In the genomic region with DNA sequence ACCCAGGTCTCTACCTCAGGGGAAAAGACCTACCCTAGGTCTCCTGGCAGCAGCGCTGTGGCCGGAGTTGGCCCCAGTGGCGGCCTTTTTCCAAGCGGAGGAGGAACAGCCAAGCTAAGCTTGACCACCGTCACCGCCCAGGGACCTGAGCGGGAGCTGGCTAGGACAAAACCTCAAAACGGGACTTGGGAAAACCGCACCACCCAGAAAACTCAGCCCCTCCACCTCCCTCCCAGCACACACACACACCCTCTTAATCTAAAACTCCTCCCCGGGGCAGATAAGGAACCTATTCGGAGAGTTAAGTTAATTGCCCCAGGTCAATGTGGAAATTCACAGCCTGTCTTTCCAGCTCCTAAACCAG, we compare ENCODE assay signal across 8 cellular contexts. TPM values are rescaled to one million over a fixed set of nuclear protein-coding genes. Genes with fewer than 3 reads are reported as not detected.
DNase-seq lines count a peak whose midpoint lies in the region; TF ChIP-seq lines count a peak whose summit lies in the region.

No MANE protein-coding gene starts in this region.

- H3K36me3 ChIP-seq in GM23248 (ENCODE audit: low read depth) (no peaks in the 10 kb centered on the region), SK-N-MC (ENCODE audit: insufficient read depth, low read length) (no peaks in the 10 kb centered on the region), ovary (no peaks in the 10 kb centered on the region)

- no peak overlapping the region for H3K4me2 ChIP-seq in GM23248 (ENCODE audit: unreplicated experiment)

- no peaks in the 10 kb centered on the region for H3K9me3 ChIP-seq in GM23248 (ENCODE audit: low read depth)
- no peaks in the 10 kb centered on the region for H3K9me3 ChIP-seq in SK-N-MC (ENCODE audit: low read depth, low read length)
- no peaks in the 10 kb centered on the region for H3K9me3 ChIP-seq in ovary

- no peak for TF ChIP-seq POLR2A in ovary (IDR thresholded peaks at IDR 0.05)

- DNase-seq in GM23248 (peak; percentile 13), SK-N-MC (ENCODE audit: low read depth, low spot score) (no peak), fibroblast of the aortic adventitia (ENCODE audit: low read depth) (peak; percentile 61), ovary (peak in 2 of 5 donors; percentile 30 to 50), KG1 (lab: John Stamatoyannopoulos, UW) (no peak), AG08395 (ENCODE audit: low spot score) (no peak), NCI-H2081 treated with DMSO at 0.1 percent for 48 hours (lab: John Stamatoyannopoulos, UW) (no peak)
- DNase-seq in effector CD4-positive, alpha-beta T cell, result no peak

- 28 to 30% methylated on average over 9 to 11 of the region's 11 CpGs for WGBS in GM23248 (ENCODE audit: low coverage in 1 of 2, low lambda C conversion rate in 2 of 2, missing lambda C conversion rate in 2 of 2), 2 experiments
- 19 to 38% (median 34%) methylated on average over 10 to 11 of the region's 11 CpGs for WGBS in ovary, 3 donors

- intact Hi-C loops in ovary (cut with DNase I), result loop anchor here in 2 of 4 donors (5.0 to 10.0 kb wide), 4 partner anchors 80 to 192 kb away; no protein-coding TSS in a partner anchor

- H3K4me1 ChIP-seq in GM23248 (ENCODE audit: insufficient read depth) (peaks cover 9% of the 10 kb centered on the region), ovary (ENCODE audit: insufficient read depth) (no peaks in the 10 kb centered on the region)

- no peaks in the 10 kb centered on the region for H3K9me2 ChIP-seq in GM23248 (ENCODE audit: insufficient read depth)

- H3F3A ChIP-seq in GM23248 (ENCODE audit: insufficient read depth), result no peaks in the 10 kb centered on the region; the same call in none of the 2 replicates

- H3K4me3 ChIP-seq in GM23248 (peak overlapping the region; percentile 89; the same call in 1 of the 2 replicates), SK-N-MC (no peak overlapping the region), fibroblast of the aortic adventitia (ENCODE audit: low read depth, low read length) (peak overlapping the region; percentile 79), ovary (peak overlapping the region; percentile 85)

- H2AFZ ChIP-seq in GM23248, result peak overlapping the region; percentile 88

- H3K27ac ChIP-seq in GM23248 (peak overlapping the region; percentile 69; the same call in 1 of the 2 replicates), SK-N-MC (peak overlapping the region; percentile 62; the same call in 1 of the 2 replicates), ovary (no peak overlapping the region)

- TF ChIP-seq CTCF in fibroblast of the aortic adventitia (IDR thresholded peaks at IDR 0.05; ENCODE audit: insufficient read depth, low read length), result no peak
- no peak for TF ChIP-seq CTCF in ovary (IDR thresholded peaks at IDR 0.05)

- H3K9ac ChIP-seq in GM23248, result 0 out of 2 replicates have a peak overlapping the region, but pooled peaks have one; percentile 82
- no peak overlapping the region for H3K9ac ChIP-seq in SK-N-MC (ENCODE audit: insufficient read length)

- TF ChIP-seq EP300 in ovary (IDR thresholded peaks at IDR 0.05), result no peak

- in situ Hi-C loops in GM23248 (cut with MboI), result no loop called here

- peaks cover 25% of the 10 kb centered on the region for H3K79me2 ChIP-seq in GM23248 (ENCODE audit: insufficient read depth)

- H3K27me3 ChIP-seq in GM23248 (replicated peaks; ENCODE audit: insufficient read depth), result no peaks in the 10 kb centered on the region
- no peaks in the 10 kb centered on the region for H3K27me3 ChIP-seq in ovary

- H4K20me1 ChIP-seq in GM23248 (ENCODE audit: insufficient read depth), result no peaks in the 10 kb centered on the region

RNA-seq across cellular contexts. Expression of a gene that starts 2.7 kb away (rescaled TPM):
- total RNA-seq in GM23248 (2014; rRNA removed; shearing (Covaris generic)), result 2.7 and 4.7 TPM in 2 replicates
- polyA plus RNA-seq in GM23248 (2016; fragmentation: Nextera tagmentation; extraction: Ambion mirVana) (2.8 and 3.1 TPM in 2 replicates), ovary (1 to 10 TPM; 4.5 to 6.0 TPM)
- total RNA-seq in fibroblast of the aortic adventitia (ENCODE audit: low replicate concordance) (4.8 and 12.0 TPM in 2 replicates), ovary (10 to 100 TPM in 4 of 7 donors, 1 to 10 TPM in 3; 4.5 to 13.7 (median 11.2) TPM)

Comparison
In these comparisons a context has a peak if more than half of its experiments do, and no peak if none do; other contexts are left out.
1. DNase-seq: peak in GM23248 (single experiment) and fibroblast of the aortic adventitia (single experiment); none in SK-N-MC (single experiment), KG1 (single experiment), AG08395 (single experiment), NCI-H2081 treated with DMSO at 0.1 percent for 48 hours (single experiment) and effector CD4-positive, alpha-beta T cell (single experiment).
2. H3K27ac ChIP-seq: peak in GM23248 (single experiment) and SK-N-MC (single experiment); none in ovary (0 of 2).